In genomic region chr1:118250232-118250631, GRCh38 we compare ENCODE assay signal across 22 cellular contexts.
DNase-seq lines count a peak whose midpoint lies in the region; ATAC-seq and TF ChIP-seq lines count a peak whose summit lies in the region.
"Had no signal": no experiment of that assay in that cellular context is flagged by ENCODE, and none has a peak within 500 bp of the region (broad histone marks: within the 10 kb centered on the region; RNA-seq: fewer than 3 reads in every experiment).

No MANE protein-coding gene starts in this region.

- POLR2A ChIA-PET in HEK293 (lab: Yijun Ruan, JAX): no interaction called here
- POLR2A ChIA-PET in MCF 10A (lab: Yijun Ruan, JAX): no interaction called here

- H3K4me3 Mint-ChIP-seq in neural progenitor cell (no peak overlapping the region), MCF 10A (ENCODE audit: unreplicated experiment) (no peak overlapping the region)
- H3K4me3 Mint-ChIP-seq: HFFc6 had no signal

- intact Hi-C loops in MCF 10A (cut with micrococcal nuclease): no loop called here

- BruUV-seq in MCF 10A (replicated peaks; lab: Mats Ljungman, UMichigan): no TSS peak

- H3K27ac Mint-ChIP-seq in neural progenitor cell (no peak overlapping the region), MCF 10A (ENCODE audit: low read depth, unreplicated experiment) (no peak overlapping the region)
- H3K27ac Mint-ChIP-seq: HFFc6 had no signal

- CTCF ChIA-PET in HEK293 (lab: Yijun Ruan, JAX): no interaction called here
- CTCF ChIA-PET in MCF 10A (lab: Yijun Ruan, JAX): interaction anchor here (0.5 to 1.0 kb wide), 3 partner anchors 67 to 367 kb away, joined by 3 read pairs; no protein-coding TSS in a partner anchor

- H3K4me3 ChIP-seq in HEK293 (ENCODE audit: low read depth, low read length) (no peak overlapping the region), cardiac fibroblast (replicated peaks in 1 of 2; ENCODE audit: low read depth in 2 of 2, low read length in 2 of 2) (no peak overlapping the region), neural progenitor cell (no peak overlapping the region)

- DNase-seq in cardiac fibroblast (ENCODE audit: low read depth in 2 of 2): peak; percentile 10 to 20
- peak; percentile 38 for DNase-seq in iPS DF 4.7 (ENCODE audit: extremely low read depth, low spot score)
- DNase-seq in neural progenitor cell (ENCODE audit: low spot score): peak; percentile 29
- DNase-seq in T-helper 9 cell: no peak
- DNase-seq in MCF 10A (ENCODE audit: unreplicated experiment): no peak
- DNase-seq: ACHN, AML-193, DMS 273 treated with DMSO at 0.1 percent for 48 hours, GOT3, HFFc6, NCI-H1092, NCI-H1436 treated with DMSO at 0.1 percent for 48 hours, NCI-H2081, NCI-H2171 treated with DMSO at 0.1 percent for 48 hours, NCI-H510A, NCI-H774, SHP77, SK-N-SH had no signal

- H3K79me2 ChIP-seq in neural progenitor cell (ENCODE audit: low read depth): no peaks in the 10 kb centered on the region

- TF ChIP-seq CTCF in HEK293 (tag by site-specific recombination; IDR thresholded peaks at IDR 0.05) (no peak), cardiac fibroblast (IDR thresholded peaks at IDR 0.05; ENCODE audit: low read depth, low read length) (no peak), neural progenitor cell (IDR thresholded peaks at IDR 0.05) (no peak), MCF 10A (IDR thresholded peaks at IDR 0.05; ENCODE audit: unreplicated experiment) (no peak)

- no peaks in the 10 kb centered on the region for H3K9me3 Mint-ChIP-seq in neural progenitor cell
- no peaks in the 10 kb centered on the region for H3K9me3 Mint-ChIP-seq in MCF 10A (ENCODE audit: unreplicated experiment)
- H3K9me3 Mint-ChIP-seq: HFFc6 had no signal

- no peak overlapping the region for H2AFZ ChIP-seq in neural progenitor cell (replicated peaks)

- peaks cover 20% of the 10 kb centered on the region for H3F3A ChIP-seq in neural progenitor cell (ENCODE audit: low read depth)

- H3K4me1 ChIP-seq in HEK293 (ENCODE audit: control insufficient read depth, insufficient read depth, low read length): no peaks in the 10 kb centered on the region
- peaks cover 24% of the 10 kb centered on the region for H3K4me1 ChIP-seq in neural progenitor cell

- no peak for ATAC-seq in HG03196 (IDR thresholded peaks at IDR 0.05; ENCODE audit: unreplicated experiment)

- H3K9ac ChIP-seq in neural progenitor cell: no peak overlapping the region
- H3K9ac ChIP-seq: KMS-11, SK-N-SH had no signal

- no peaks in the 10 kb centered on the region for H3K27me3 Mint-ChIP-seq in neural progenitor cell (ENCODE audit: insufficient read depth, low read depth)
- H3K27me3 Mint-ChIP-seq in MCF 10A (ENCODE audit: insufficient read depth, unreplicated experiment): no peaks in the 10 kb centered on the region

- H3K36me3 ChIP-seq in HEK293 (ENCODE audit: control insufficient read depth in 2 of 2, insufficient read depth in 1 of 2, low read length in 2 of 2) (no peaks in the 10 kb centered on the region), neural progenitor cell (no peaks in the 10 kb centered on the region)

- H3K27me3 ChIP-seq in neural progenitor cell: no peaks in the 10 kb centered on the region

- H3K4me1 Mint-ChIP-seq in neural progenitor cell (peaks cover 22% of the 10 kb centered on the region), MCF 10A (ENCODE audit: insufficient read depth, unreplicated experiment) (no peaks in the 10 kb centered on the region)

- H3K4me2 ChIP-seq in neural progenitor cell: peak overlapping the region; percentile 49
- H3K4me2 ChIP-seq: KMS-11, SK-N-SH had no signal

- H4K20me1 ChIP-seq in neural progenitor cell (ENCODE audit: low read depth): no peaks in the 10 kb centered on the region

- H3K36me3 Mint-ChIP-seq in neural progenitor cell (no peaks in the 10 kb centered on the region), MCF 10A (ENCODE audit: insufficient read depth, unreplicated experiment) (no peaks in the 10 kb centered on the region)

- H3K9me3 ChIP-seq in HEK293 (ENCODE audit: control insufficient read depth, insufficient read depth, low read depth, low read length): no peaks in the 10 kb centered on the region
- no peaks in the 10 kb centered on the region for H3K9me3 ChIP-seq in neural progenitor cell (ENCODE audit: low read depth)
- H3K9me3 ChIP-seq: SK-N-SH had no signal

- H3K27ac ChIP-seq in HEK293 (ENCODE audit: extremely low read depth, low read depth, low read length) (no peak overlapping the region), neural progenitor cell (no peak overlapping the region)
- H3K27ac ChIP-seq: C4-2B, KMS-11 had no signal

TF ChIP-seq in HEK293, 187 proteins besides CTCF, POLR2A, EP300 and RAD21:
- 0 out of 2 replicates have a peak, but pooled peaks have one; percentile 11 for TF ChIP-seq ZNF341 (tag by site-specific recombination; IDR thresholded peaks at IDR 0.05; ENCODE audit: low read depth)
- TF ChIP-seq ZNF138 (tag by site-specific recombination; IDR thresholded peaks at IDR 0.05; ENCODE audit: borderline replicate concordance): no peak

Comparison
In these comparisons a context has a peak if more than half of its experiments do, and no peak if none do; other contexts are left out.
1. DNase-seq: peak in cardiac fibroblast (2 of 2), iPS DF 4.7 (single experiment) and neural progenitor cell (single experiment); none in T-helper 9 cell (single experiment) and MCF 10A (single experiment).